Comparison of ENCODE assay signal across 25 cellular contexts in the genomic region with DNA sequence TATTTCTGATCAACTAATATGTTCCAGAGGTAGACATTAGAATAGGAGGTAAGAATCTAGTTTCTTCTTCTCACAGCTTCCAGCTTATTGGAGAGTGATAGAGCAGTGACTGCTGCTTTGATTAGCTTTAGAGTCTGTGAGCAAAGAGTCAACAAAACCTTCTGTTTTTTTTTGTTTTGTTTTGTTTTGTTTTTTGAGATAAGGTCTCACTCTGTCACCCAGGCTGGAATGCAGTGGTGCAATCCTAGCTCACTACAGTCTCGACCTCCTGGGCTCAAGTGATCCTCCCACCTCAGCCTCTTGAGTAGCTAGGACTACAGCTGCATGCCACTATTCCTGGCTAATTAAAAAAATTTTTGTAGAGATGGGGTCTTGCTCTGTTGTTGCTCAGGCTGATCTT. TPM values are rescaled to one million over a fixed set of nuclear protein-coding genes. Genes with fewer than 3 reads are reported as not detected.
A peak's percentile ranks its signal among the peaks of the same experiment; 100 is the strongest.
DNase-seq lines count a peak whose midpoint lies in the region; ATAC-seq, FAIRE-seq and TF ChIP-seq lines count a peak whose summit lies in the region.
"Had no signal": no experiment of that assay in that cellular context is flagged by ENCODE, and none has a peak within 500 bp of the region (broad histone marks: within the 10 kb centered on the region; RNA-seq: fewer than 3 reads in every experiment).

No MANE protein-coding gene starts in this region.

- no peak for TF ChIP-seq EP300 in HepG2 (IDR thresholded peaks at IDR 0.05; ENCODE audit: low read depth in 2 of 2, low read length in 2 of 2)
- TF ChIP-seq EP300 in HepG2 (CRISPR knock-in tag; IDR thresholded peaks at IDR 0.05; ENCODE audit: borderline replicate concordance): no peak

- H3K4me3 Mint-ChIP-seq in activated T-helper 17 cell treated with anti-CD3 and anti-CD28 coated beads, Interleukin-2, amount 50 U/mL, for 72 hours: no peak overlapping the region
- H3K4me3 Mint-ChIP-seq: CD4-positive, alpha-beta T cell; GM23338; HFFc6 had no signal

- no peaks in the 10 kb centered on the region for H4K20me1 ChIP-seq in HepG2 (ENCODE audit: insufficient read depth, low read length)
- no peaks in the 10 kb centered on the region for H4K20me1 ChIP-seq in OCI-LY3 (ENCODE audit: insufficient read depth, low read length)

- H3K4me2 ChIP-seq in HepG2 (ENCODE audit: low read depth, low read length) (no peak overlapping the region), OCI-LY3 (ENCODE audit: low read length) (peak overlapping the region; percentile 63), trophoblast cell (ENCODE audit: low read length) (no peak overlapping the region)
- H3K4me2 ChIP-seq: A549, GM23338 had no signal

- in situ Hi-C loops in HepG2 (cut with HindIII; ENCODE audit: extremely low pct_ligation_motif_present, low pct_unique_long_range_greater_than_20kb): no loop called here

- intact Hi-C loops in HepG2 (cut with micrococcal nuclease; ENCODE audit: unreplicated experiment): no loop called here
- intact Hi-C loops in right lobe of liver (cut with DNase I): no loop called here
- intact Hi-C loops in posterior cingulate gyrus (cut with DNase I): no loop called here

- TF ChIP-seq CTCF in HepG2 (CRISPR knock-in tag; IDR thresholded peaks at IDR 0.05) (no peak), right lobe of liver (IDR thresholded peaks at IDR 0.05) (no peak), OCI-LY3 (IDR thresholded peaks at IDR 0.05; ENCODE audit: low read depth, low read length) (no peak), fibroblast of pulmonary artery (IDR thresholded peaks at IDR 0.05; ENCODE audit: low read length, missing control alignments) (no peak)

- H3K36me3 ChIP-seq in HepG2 (replicated peaks in 1 of 2; ENCODE audit: control insufficient read depth in 1 of 2, insufficient read depth in 2 of 2, low read length in 2 of 2) (no peaks in the 10 kb centered on the region), right lobe of liver (no peaks in the 10 kb centered on the region), OCI-LY3 (replicated peaks; ENCODE audit: low read depth, low read length) (no peaks in the 10 kb centered on the region), trophoblast cell (ENCODE audit: control insufficient read depth in 1 of 2, insufficient read depth in 2 of 2, low read length in 2 of 2) (no peaks in the 10 kb centered on the region)

- H3K27ac ChIP-seq in HepG2 (ENCODE audit: extremely low read length, insufficient read depth, low read length): no peak overlapping the region
- H3K27ac ChIP-seq in right lobe of liver: no peak overlapping the region
- H3K27ac ChIP-seq in OCI-LY3 (ENCODE audit: low read length): no peak overlapping the region
- H3K27ac ChIP-seq in trophoblast cell (ENCODE audit: low read depth, low read length): no peak overlapping the region
- H3K27ac ChIP-seq: 22Rv1, A549, C4-2B, HL-60 had no signal

- ATAC-seq in HepG2 (no peak), right lobe of liver (no peak)
- ATAC-seq in activated T-helper 17 cell treated with anti-CD3 and anti-CD28 coated beads, Interleukin-2, amount 50 U/mL, for 72 hours (replicated peaks): no peak
- ATAC-seq: A549, GM23338 had no signal

- H4K91ac ChIP-seq in trophoblast cell (ENCODE audit: low read depth, low read length): no peak overlapping the region

- H3K27me3 ChIP-seq in HepG2 (ENCODE audit: control insufficient read depth in 1 of 2, insufficient read depth in 2 of 2, low read length in 2 of 2): 0 out of 5 replicates have a peak, but pooled peaks cover 0 to 3% of the 10 kb centered on the region in 2 experiments
- H3K27me3 ChIP-seq in right lobe of liver: no peaks in the 10 kb centered on the region
- H3K27me3 ChIP-seq in OCI-LY3 (ENCODE audit: low read depth, low read length): no peaks in the 10 kb centered on the region
- H3K27me3 ChIP-seq in trophoblast cell (ENCODE audit: insufficient read depth, low read length): no peaks in the 10 kb centered on the region

- no peaks in the 10 kb centered on the region for H3K27me3 Mint-ChIP-seq in activated T-helper 17 cell treated with anti-CD3 and anti-CD28 coated beads, Interleukin-2, amount 50 U/mL, for 72 hours
- H3K27me3 Mint-ChIP-seq: CD4-positive, alpha-beta T cell; IgD-negative memory B cell had no signal

- DNase-seq in HepG2 (ENCODE audit: low spot score) (no peak), right lobe of liver (no peak), fibroblast of pulmonary artery (ENCODE audit: low read depth) (peak; percentile 17), trophoblast cell (peak; percentile 27 to 70), posterior cingulate gyrus (no peak), SIG-M5 (lab: John Stamatoyannopoulos, UW) (no peak)
- DNase-seq: AML-193; CD4-positive, alpha-beta T cell; DND-41; HCEC 1CT; HFFc6 had no signal

- no peak overlapping the region for H2BK120ac ChIP-seq in trophoblast cell (ENCODE audit: insufficient read depth, low read length, poor library complexity)

- H3K18ac ChIP-seq in trophoblast cell (ENCODE audit: low read length): no peak overlapping the region

- H2BK12ac ChIP-seq in trophoblast cell (ENCODE audit: low read length): no peak overlapping the region

- BruUV-seq in HepG2 (replicated peaks; lab: Mats Ljungman, UMichigan): no TSS peak

- no peak overlapping the region for H4K12ac ChIP-seq in trophoblast cell (ENCODE audit: low read depth, low read length)

- no peak overlapping the region for H2BK5ac ChIP-seq in trophoblast cell (ENCODE audit: low read depth, low read length, poor library complexity)

- TF ChIP-seq POLR2A in HepG2 (IDR thresholded peaks at IDR 0.05; ENCODE audit: insufficient read depth in 1 of 2, low read depth in 2 of 2, low read length in 2 of 2) (no peak), right lobe of liver (IDR thresholded peaks at IDR 0.05) (no peak)

- H3K79me2 ChIP-seq in HepG2 (ENCODE audit: insufficient read depth, low read length) (no peaks in the 10 kb centered on the region), OCI-LY3 (ENCODE audit: low read length) (no peaks in the 10 kb centered on the region), trophoblast cell (ENCODE audit: control insufficient read depth, insufficient read depth, low read length, poor library complexity) (no peaks in the 10 kb centered on the region)

- H3K4me3 ChIP-seq in HepG2 (replicated peaks in 1 of 3; ENCODE audit: insufficient read depth in 1 of 3, low read depth in 2 of 3, low read length in 3 of 3) (no peak overlapping the region), right lobe of liver (no peak overlapping the region), OCI-LY3 (ENCODE audit: low read length) (no peak overlapping the region), fibroblast of pulmonary artery (replicated peaks; ENCODE audit: low read depth, low read length) (no peak overlapping the region), trophoblast cell (ENCODE audit: low read depth, low read length) (no peak overlapping the region)
- H3K4me3 ChIP-seq: A549, GM23338 had no signal

- H3K79me1 ChIP-seq in trophoblast cell (ENCODE audit: low read length): no peaks in the 10 kb centered on the region

- H3K27ac Mint-ChIP-seq in activated T-helper 17 cell treated with anti-CD3 and anti-CD28 coated beads, Interleukin-2, amount 50 U/mL, for 72 hours: no peak overlapping the region
- H3K27ac Mint-ChIP-seq: CD4-positive, alpha-beta T cell; GM23338; HFFc6; IgD-negative memory B cell had no signal

- POLR2A ChIA-PET in HepG2 (lab: Yijun Ruan, JAX): no interaction called here

- H2AFZ ChIP-seq in HepG2 (ENCODE audit: low read length) (no peak overlapping the region), OCI-LY3 (ENCODE audit: low read depth, low read length) (no peak overlapping the region), trophoblast cell (ENCODE audit: insufficient read depth, low read length, poor library complexity) (no peak overlapping the region)
- H2AFZ ChIP-seq: GM23338 had no signal

- CTCF ChIA-PET in HepG2 (lab: Yijun Ruan, JAX; ENCODE audit: low intra/inter-chr PET ratio, low total read pairs): no interaction called here

- no peak for TF ChIP-seq RAD21 in HepG2 (CRISPR knock-in tag; IDR thresholded peaks at IDR 0.05)

- no peak overlapping the region for H3K9ac ChIP-seq in HepG2 (ENCODE audit: insufficient read depth, low read depth, low read length)
- no peak overlapping the region for H3K9ac ChIP-seq in OCI-LY3 (ENCODE audit: low read length)
- no peak overlapping the region for H3K9ac ChIP-seq in trophoblast cell (ENCODE audit: low read length)

- 0% methylated on average over 1 of the region's 1 CpG for WGBS in HepG2 (ENCODE audit: low lambda C conversion rate)
- 33% methylated on average over 1 of the region's 1 CpG for WGBS in right lobe of liver (ENCODE audit: insufficient coverage, low coverage, low lambda C conversion rate, missing lambda C conversion rate)
- WGBS in trophoblast cell (ENCODE audit: extremely low coverage, insufficient coverage, insufficient read length): no CpG with 5 or more reads among the region's 1 CpG

- H3K4me1 ChIP-seq in HepG2 (ENCODE audit: insufficient read depth, low read length) (no peaks in the 10 kb centered on the region), right lobe of liver (no peaks in the 10 kb centered on the region), OCI-LY3 (ENCODE audit: low read length) (peaks cover 26% of the 10 kb centered on the region), trophoblast cell (ENCODE audit: control insufficient read depth in 1 of 2, insufficient read depth in 2 of 2, low read length in 2 of 2) (no peaks in the 10 kb centered on the region)
- H3K4me1 ChIP-seq: A549 had no signal

- no peak overlapping the region for H3K14ac ChIP-seq in trophoblast cell (ENCODE audit: low read length)

- H3K4me1 Mint-ChIP-seq in activated T-helper 17 cell treated with anti-CD3 and anti-CD28 coated beads, Interleukin-2, amount 50 U/mL, for 72 hours: no peaks in the 10 kb centered on the region
- H3K4me1 Mint-ChIP-seq: GM23338 had no signal

- FAIRE-seq in HepG2 (lab: Jason Lieb, UNC): no peak
- FAIRE-seq: A549, G401.6, GM12891, GM19239, H54, HTR-8/SVneo had no signal

- H3K4ac ChIP-seq in trophoblast cell (ENCODE audit: low read depth, low read length): no peak overlapping the region

- H3K36me3 Mint-ChIP-seq in activated T-helper 17 cell treated with anti-CD3 and anti-CD28 coated beads, Interleukin-2, amount 50 U/mL, for 72 hours (ENCODE audit: low read depth): no peaks in the 10 kb centered on the region

- H4K8ac ChIP-seq in trophoblast cell (ENCODE audit: low read depth, low read length): no peak overlapping the region

- H3K9me3 ChIP-seq in HepG2 (ENCODE audit: low read length) (no peaks in the 10 kb centered on the region), right lobe of liver (no peaks in the 10 kb centered on the region), OCI-LY3 (ENCODE audit: insufficient read depth, low read length) (no peaks in the 10 kb centered on the region), trophoblast cell (ENCODE audit: insufficient read depth, low read depth, low read length) (no peaks in the 10 kb centered on the region)
- H3K9me3 ChIP-seq: A549 had no signal

- H3K23ac ChIP-seq in trophoblast cell (ENCODE audit: low read length): no peak overlapping the region

- no peak overlapping the region for H2AK5ac ChIP-seq in trophoblast cell (ENCODE audit: low read length)

- no peaks in the 10 kb centered on the region for H3K9me3 Mint-ChIP-seq in activated T-helper 17 cell treated with anti-CD3 and anti-CD28 coated beads, Interleukin-2, amount 50 U/mL, for 72 hours
- H3K9me3 Mint-ChIP-seq: CD4-positive, alpha-beta T cell; GM23338; HFFc6 had no signal

RNA-seq across cellular contexts. Expression of a gene that starts 39.3 kb away (rescaled TPM):
- total RNA-seq in HepG2 (2016; rRNA removed; fragmentation: Illumina TruSeq; extraction: Trizol) (not detected in 2 replicates), right lobe of liver (not detected)
- not detected in 2 replicates for total RNA-seq in HepG2 (2016; cell fraction: cytosol; rRNA removed; fragmentation: Illumina TruSeq; extraction: Trizol; ENCODE audit: low read depth)
- not detected in 2 replicates for total RNA-seq in HepG2 (2016; cell fraction: insoluble cytoplasmic fraction; rRNA removed; fragmentation: Illumina TruSeq; extraction: Trizol)
- not detected in 2 replicates for total RNA-seq in HepG2 (2016; cell fraction: membrane; rRNA removed; fragmentation: Illumina TruSeq; extraction: Trizol)
- not detected in 2 replicates for total RNA-seq in HepG2 (2016; cell fraction: nucleus; rRNA removed; fragmentation: Illumina TruSeq; extraction: Trizol)
- not detected in 2 replicates for polyA plus RNA-seq in HepG2 (2011; rRNA removed)
- not detected in 2 replicates for polyA plus RNA-seq in HepG2 (2011; cell fraction: cytosol; rRNA removed)
- not detected in 2 replicates for polyA plus RNA-seq in HepG2 (2011; cell fraction: nucleus; rRNA removed)
- not detected in 2 replicates for polyA plus RNA-seq in HepG2 (2012)
- not detected in 2 replicates for polyA plus RNA-seq in HepG2 (2016; cell fraction: cytosol; fragmentation: Illumina TruSeq; extraction: Trizol; ENCODE audit: low read depth)
- not detected in 2 replicates for polyA plus RNA-seq in HepG2 (2016; cell fraction: insoluble cytoplasmic fraction; fragmentation: Illumina TruSeq; extraction: Trizol; ENCODE audit: low read depth)
- not detected in 2 replicates for polyA plus RNA-seq in HepG2 (2016; cell fraction: membrane; fragmentation: Illumina TruSeq; extraction: Trizol; ENCODE audit: low read depth)
- not detected in 2 replicates for polyA plus RNA-seq in HepG2 (2016; cell fraction: nucleus; fragmentation: Illumina TruSeq; extraction: Trizol; ENCODE audit: insufficient read depth, low read depth)
- not detected in 2 replicates for polyA minus RNA-seq in HepG2 (2011; rRNA and poly(A)+ RNA removed; ENCODE audit: low replicate concordance)
- polyA minus RNA-seq in HepG2 (2011; cell fraction: cytosol; rRNA and poly(A)+ RNA removed): not detected in 2 replicates
- not detected in 2 replicates for polyA minus RNA-seq in HepG2 (2011; cell fraction: nucleus; rRNA and poly(A)+ RNA removed)
- not detected in 2 replicates for polyA plus RNA-seq in trophoblast cell (2013)
- total RNA-seq in activated T-helper 17 cell treated with anti-CD3 and anti-CD28 coated beads, Interleukin-2, amount 50 U/mL, for 72 hours: not detected
- total RNA-seq: CD4-positive, alpha-beta T cell; GM23338; HFFc6 had no signal
- polyA plus RNA-seq: A549, BJ had no signal

Comparison
In these comparisons a context has a peak if more than half of its experiments do, and no peak if none do; other contexts are left out.
1. DNase-seq: peak in fibroblast of pulmonary artery (single experiment) and trophoblast cell (2 of 2); none in HepG2 (single experiment), right lobe of liver (0 of 3), posterior cingulate gyrus (0 of 10) and SIG-M5 (single experiment).